8 cellular contexts compared by ENCODE assay signal in genomic region chr1:24694380-24694843, GRCh38. TPM values are rescaled to one million over a fixed set of nuclear protein-coding genes. Genes with fewer than 3 reads are reported as not detected.
DNase-seq lines count a peak whose midpoint lies in the region; ATAC-seq, FAIRE-seq and TF ChIP-seq lines count a peak whose summit lies in the region.

No MANE protein-coding gene starts in this region.

- H4K20me1 ChIP-seq in GM12878 (ENCODE audit: control insufficient read depth, insufficient read depth) = no peaks in the 10 kb centered on the region

- H3K9me3 Mint-ChIP-seq in neural crest cell = no peaks in the 10 kb centered on the region

- H3K4me1 Mint-ChIP-seq in neural crest cell = no peaks in the 10 kb centered on the region

- FAIRE-seq in GM12891 (lab: Jason Lieb, UNC) (peak; percentile 77), GM12878 (lab: Jason Lieb, UNC) (peak; percentile 83)

- H3K9ac ChIP-seq in GM12878 (ENCODE audit: control insufficient read depth, insufficient read depth, low read length) = no peak overlapping the region

- peak overlapping the region; percentile 68 for H2AFZ ChIP-seq in GM12878 (ENCODE audit: control insufficient read depth, low read depth, low read length)

- in situ Hi-C loops in GM12878 (cut with MboI) = loop anchor here (5.0 kb wide), 1 partner anchor 143 kb away; no protein-coding TSS in a partner anchor

- ATAC-seq in GM12878 (peak; percentile 94), esophagus mucosa (no peak), HG03280 (IDR thresholded peaks at IDR 0.05; ENCODE audit: unreplicated experiment) (no peak), GM21526 (IDR thresholded peaks at IDR 0.05; ENCODE audit: low FRiP score, unreplicated experiment) (no peak)

- CTCF ChIA-PET in GM12878 (lab: Yijun Ruan, JAX) = interaction anchor here (0.9 to 24.4 kb wide), 14 partner anchors 23 to 142 kb away, joined by 3 to 655 read pairs (median 6); partner anchors contain the start of gene CLIC4

- no peaks in the 10 kb centered on the region for H3K36me3 Mint-ChIP-seq in neural crest cell (ENCODE audit: low read depth)

- TF ChIP-seq CTCF in GM12878 (IDR thresholded peaks at IDR 0.05 in 2 of 3, conservative IDR thresholded peaks at IDR 0.05 in 1 of 3; ENCODE audit: control insufficient read depth in 2 of 3, extremely low read depth in 1 of 3, insufficient read depth in 1 of 3, low read depth in 3 of 3, low read length in 3 of 3) (no peak), neural crest cell (conservative IDR thresholded peaks at IDR 0.05) (no peak)

- H3K4me3 ChIP-seq in GM12878 = no peak overlapping the region

- H3K4me3 Mint-ChIP-seq in neural crest cell = no peak overlapping the region

- POLR2A ChIA-PET in GM12878 (lab: Charles Lee) = interaction anchor here (0.5 to 4.0 kb wide), 10 partner anchors 11 to 134 kb away, joined by 3 to 29 read pairs (median 4); partner anchors contain the start of gene CLIC4

- no peaks in the 10 kb centered on the region for H3K27me3 ChIP-seq in GM12878 (replicated peaks in 1 of 2; ENCODE audit: control insufficient read depth in 2 of 2, insufficient read depth in 2 of 2, low read length in 1 of 2)

- H3K79me2 ChIP-seq in GM12878 (ENCODE audit: control insufficient read depth, insufficient read depth, low read length) = no peaks in the 10 kb centered on the region

- TF ChIP-seq POLR2A in GM12891 (IDR thresholded peaks at IDR 0.05; ENCODE audit: low read depth, low read length) (no peak), GM12878 (IDR thresholded peaks at IDR 0.05; ENCODE audit: low read depth, low read length) (peak; percentile 58)

- H3K36me3 ChIP-seq in GM12878 (ENCODE audit: control insufficient read depth in 2 of 2, insufficient read depth in 2 of 2, low read length in 1 of 2) = no peaks in the 10 kb centered on the region

- DNase-seq in GM12891 (ENCODE audit: insufficient read length, low spot score) = no peak
- DNase-seq in NCI-H146 (lab: John Stamatoyannopoulos, UW) = peak; percentile 79
- DNase-seq in GM12878 (ENCODE audit: low read depth, low spot score) = peak; percentile 79
- no peak for DNase-seq in neural crest cell (ENCODE audit: low read depth, low spot score)
- no peak for DNase-seq in activated effector memory CD4-positive, alpha-beta T cell treated with Interleukin-2 at 50 U/mL for 16 hours

- WGBS in GM12878 (ENCODE audit: insufficient coverage, insufficient replicate concordance, low lambda C conversion rate, missing lambda C conversion rate) = 3% methylated on average over 6 of the region's 6 CpGs

- no peaks in the 10 kb centered on the region for H3K9me3 ChIP-seq in GM12878 (replicated peaks; ENCODE audit: control insufficient read depth, insufficient read depth, low read length)

- intact Hi-C loops in GM12878 (cut with micrococcal nuclease; ENCODE audit: unreplicated experiment) = loop anchor here (1.0 kb wide), 1 partner anchor 54 kb away; no protein-coding TSS in a partner anchor

- SMC1A ChIA-PET in GM12878 (lab: Charles Lee; ENCODE audit: uncharacterized antibody, unreplicated experiment) = interaction anchor here (0.5 to 8.4 kb wide), 23 partner anchors 12 to 343 kb away, joined by 3 to 92 read pairs (median 5); partner anchors contain the start of gene CLIC4

- no peaks in the 10 kb centered on the region for H3K27me3 Mint-ChIP-seq in neural crest cell (ENCODE audit: low read depth)

- TF ChIP-seq EP300 in GM12878 (IDR thresholded peaks at IDR 0.05; ENCODE audit: borderline replicate concordance in 1 of 2, control insufficient read depth in 1 of 2, low read depth in 2 of 2, low read length in 2 of 2) = peak; percentile 35 to 71; a peak in 3 of 4 replicates

- TF ChIP-seq RAD21 in GM12878 (IDR thresholded peaks at IDR 0.05; ENCODE audit: insufficient read depth, low read depth, low read length) = no peak

- H3K4me2 ChIP-seq in GM12878 (ENCODE audit: control insufficient read depth, insufficient read depth) = peak overlapping the region; percentile 26

- BruUV-seq in GM12878 (replicated peaks; lab: Mats Ljungman, UMichigan) = no TSS peak

- RAD21 ChIA-PET in GM12878 (lab: Charles Lee; ENCODE audit: unreplicated experiment) = interaction anchor here (0.9 to 9.6 kb wide), 11 partner anchors 16 to 302 kb away, joined by 3 to 377 read pairs (median 9); partner anchors contain the start of gene CLIC4

- peak overlapping the region; percentile 68 for H3K27ac Mint-ChIP-seq in neural crest cell (ENCODE audit: unreplicated experiment)

- H3K27ac ChIP-seq in GM12878 (ENCODE audit: control insufficient read depth, insufficient read depth) = peak overlapping the region; percentile 43; the same call in 1 of the 2 replicates

- peaks cover 27% of the 10 kb centered on the region for H3K4me1 ChIP-seq in GM12878 (ENCODE audit: control insufficient read depth, insufficient read depth, low read length)

TF ChIP-seq in GM12891, 5 proteins besides CTCF, POLR2A, EP300 and RAD21:
- TF ChIP-seq POLR2AphosphoS5 (IDR thresholded peaks at IDR 0.05; ENCODE audit: low read depth, low read length) (no peak), POU2F2 (IDR thresholded peaks at IDR 0.05; ENCODE audit: low read depth, low read length) (peak; percentile 63; the same call in 1 of the 2 replicates)

TF ChIP-seq in GM12878, 131 proteins besides CTCF, POLR2A, EP300 and RAD21 (continues in another document):
- TF ChIP-seq HDAC6 (IDR thresholded peaks at IDR 0.05; ENCODE audit: unreplicated experiment) (no peak), ZNF207 (IDR thresholded peaks at IDR 0.05; ENCODE audit: borderline replicate concordance) (0 out of 2 replicates have a peak, but pooled peaks have one; percentile 37), RFX5 (IDR thresholded peaks at IDR 0.05; ENCODE audit: low read depth, low read length) (no peak)
- TF ChIP-seq, protein P1, sequence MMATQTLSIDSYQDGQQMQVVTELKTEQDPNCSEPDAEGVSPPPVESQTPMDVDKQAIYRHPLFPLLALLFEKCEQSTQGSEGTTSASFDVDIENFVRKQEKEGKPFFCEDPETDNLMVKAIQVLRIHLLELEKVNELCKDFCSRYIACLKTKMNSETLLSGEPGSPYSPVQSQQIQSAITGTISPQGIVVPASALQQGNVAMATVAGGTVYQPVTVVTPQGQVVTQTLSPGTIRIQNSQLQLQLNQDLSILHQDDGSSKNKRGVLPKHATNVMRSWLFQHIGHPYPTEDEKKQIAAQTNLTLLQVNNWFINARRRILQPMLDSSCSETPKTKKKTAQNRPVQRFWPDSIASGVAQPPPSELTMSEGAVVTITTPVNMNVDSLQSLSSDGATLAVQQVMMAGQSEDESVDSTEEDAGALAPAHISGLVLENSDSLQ (IDR thresholded peaks at IDR 0.05) = peak; percentile 81

RNA-seq across cellular contexts. Expression of gene CLIC4, which starts 50.8 kb away (rescaled TPM):
- polyA plus RNA-seq in GM12891 (2012; ENCODE audit: low read depth, missing spikeins) = 22.2 TPM
- 47.2 and 52.6 TPM in 2 replicates for total RNA-seq in GM12878 (2013; cell fraction: nucleolus; rRNA removed)
- 58.7 and 75.0 TPM in 2 replicates for total RNA-seq in GM12878 (2014; rRNA removed)
- 79.4 and 81.4 TPM in 2 replicates for total RNA-seq in GM12878 (2014; rRNA removed; fragmentation: Illumina TruSeq; extraction: Trizol)
- total RNA-seq in GM12878 (2021) = 107 and 112 TPM in 2 replicates
- 17.7 TPM for polyA plus RNA-seq in GM12878 (2011; ENCODE audit: low read depth)
- polyA plus RNA-seq in GM12878 (2011; rRNA removed) = 50.2 and 59.5 TPM in 2 replicates
- 24.1 and 32.8 TPM in 2 replicates for polyA plus RNA-seq in GM12878 (2011; cell fraction: cytosol; rRNA removed)
- 18.8 and 20.0 TPM in 2 replicates for polyA plus RNA-seq in GM12878 (2011; cell fraction: nucleus; rRNA removed)
- polyA plus RNA-seq in GM12878 (2012) = 35.1 and 43.5 TPM in 2 replicates
- 92.6 and 119 TPM in 2 replicates for polyA plus RNA-seq in GM12878 (2014; fragmentation: Illumina TruSeq; extraction: Trizol)
- 10 to 100 TPM; 20.4 to 26.5 TPM for polyA plus RNA-seq in GM12878 (2014; fragmentation: Nextera tagmentation; extraction: Ambion mirVana)
- polyA plus RNA-seq in GM12878 (2014; rRNA removed) = 44.1 and 59.9 TPM in 2 replicates
- 100 to 1,000 TPM in 1 of 2 experiments, 10 to 100 TPM in 1; 97.9 to 102 TPM for polyA plus RNA-seq in GM12878 (2016; fragmentation: Nextera tagmentation; extraction: Ambion mirVana)
- polyA minus RNA-seq in GM12878 (2011; rRNA and poly(A)+ RNA removed) = 17.1 and 23.8 TPM in 2 replicates
- polyA minus RNA-seq in GM12878 (2011; cell fraction: cytosol; rRNA and poly(A)+ RNA removed) = 18.4 and 21.4 TPM in 2 replicates
- polyA minus RNA-seq in GM12878 (2011; cell fraction: nucleus; rRNA and poly(A)+ RNA removed) = 10.4 and 16.9 TPM in 2 replicates
- total RNA-seq in neural crest cell = 123 and 126 TPM in 2 replicates
- total RNA-seq in esophagus mucosa = 56.8 TPM

RNA-seq across cellular contexts. Expression of gene SRRM1, which starts 51.3 kb away (rescaled TPM):
- polyA plus RNA-seq in GM12891 (2012; ENCODE audit: low read depth, missing spikeins) = 76.4 TPM
- 304 and 320 TPM in 2 replicates for total RNA-seq in GM12878 (2013; cell fraction: nucleolus; rRNA removed)
- total RNA-seq in GM12878 (2014; rRNA removed) = 36.8 and 43.1 TPM in 2 replicates
- total RNA-seq in GM12878 (2014; rRNA removed; fragmentation: Illumina TruSeq; extraction: Trizol) = 52.3 and 57.3 TPM in 2 replicates
- total RNA-seq in GM12878 (2021) = 167 and 176 TPM in 2 replicates
- polyA plus RNA-seq in GM12878 (2011; ENCODE audit: low read depth) = 37.8 TPM
- polyA plus RNA-seq in GM12878 (2011; rRNA removed) = 41.2 and 72.0 TPM in 2 replicates
- 40.1 and 60.8 TPM in 2 replicates for polyA plus RNA-seq in GM12878 (2011; cell fraction: cytosol; rRNA removed)
- polyA plus RNA-seq in GM12878 (2011; cell fraction: nucleus; rRNA removed) = 113 and 154 TPM in 2 replicates
- polyA plus RNA-seq in GM12878 (2012) = 62.9 and 69.5 TPM in 2 replicates
- polyA plus RNA-seq in GM12878 (2014; fragmentation: Illumina TruSeq; extraction: Trizol) = 112 and 117 TPM in 2 replicates
- polyA plus RNA-seq in GM12878 (2014; fragmentation: Nextera tagmentation; extraction: Ambion mirVana) = 100 to 1,000 TPM; 139 to 269 TPM
- 80.4 and 80.9 TPM in 2 replicates for polyA plus RNA-seq in GM12878 (2014; rRNA removed)
- polyA plus RNA-seq in GM12878 (2016; fragmentation: Nextera tagmentation; extraction: Ambion mirVana) = 100 to 1,000 TPM; 250 to 285 TPM
- 70.9 and 75.6 TPM in 2 replicates for polyA minus RNA-seq in GM12878 (2011; rRNA and poly(A)+ RNA removed)
- polyA minus RNA-seq in GM12878 (2011; cell fraction: cytosol; rRNA and poly(A)+ RNA removed) = 39.6 and 45.1 TPM in 2 replicates
- polyA minus RNA-seq in GM12878 (2011; cell fraction: nucleus; rRNA and poly(A)+ RNA removed) = 99.5 and 164 TPM in 2 replicates
- 217 and 229 TPM in 2 replicates for total RNA-seq in neural crest cell
- total RNA-seq in esophagus mucosa = 81.3 TPM

Comparison
In these comparisons a context has a peak if more than half of its experiments do, and no peak if none do; other contexts are left out.
1. DNase-seq: peak in NCI-H146 (single experiment) and GM12878 (single experiment); none in GM12891 (single experiment), neural crest cell (single experiment) and activated effector memory CD4-positive, alpha-beta T cell treated with Interleukin-2 at 50 U/mL for 16 hours (single experiment).